Comparison of ENCODE assay signal across 15 cellular contexts in the genomic region with DNA sequence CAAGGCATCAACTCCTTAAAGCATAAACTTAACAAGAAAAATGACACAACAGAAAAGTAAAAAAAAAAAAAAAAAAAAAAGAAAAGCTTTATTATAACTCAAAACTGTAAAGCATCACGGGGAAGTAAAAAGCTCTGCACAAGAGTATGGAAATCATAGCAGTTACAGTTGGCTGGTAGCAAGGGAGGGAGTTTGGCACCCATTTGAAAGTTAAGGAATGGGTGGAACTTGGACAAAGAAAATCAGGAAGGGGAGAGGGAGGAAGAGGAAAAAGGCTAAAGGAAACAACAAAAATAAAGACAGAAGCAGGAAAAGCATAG. TPM values are rescaled to one million over a fixed set of nuclear protein-coding genes. Genes with fewer than 3 reads are reported as not detected.
DNase-seq lines count a peak whose midpoint lies in the region; ATAC-seq and TF ChIP-seq lines count a peak whose summit lies in the region.
"Had no signal": no experiment of that assay in that cellular context is flagged by ENCODE, and none has a peak within 500 bp of the region (broad histone marks: within the 10 kb centered on the region; RNA-seq: fewer than 3 reads in every experiment).

No MANE protein-coding gene starts in this region.

- H4K20me1 ChIP-seq in mammary epithelial cell (ENCODE audit: insufficient read depth, low read length) = peaks cover 7% of the 10 kb centered on the region

- no peak overlapping the region for H3K4me3 ChIP-seq in mammary epithelial cell (replicated peaks in 1 of 3; ENCODE audit: insufficient read depth in 1 of 3, low read depth in 2 of 3, low read length in 3 of 3)
- H3K4me3 ChIP-seq in stomach = no peak overlapping the region
- H3K4me3 ChIP-seq: SJCRH30 had no signal

- H3K4me1 ChIP-seq in mammary epithelial cell (ENCODE audit: insufficient read depth, low read length) (peaks cover 55% of the 10 kb centered on the region), stomach (peaks cover 23 to 100% (median 73%) of the 10 kb centered on the region in 4 donors)

- H3K36me3 Mint-ChIP-seq in MCF 10A (ENCODE audit: insufficient read depth, unreplicated experiment) = peaks cover 12% of the 10 kb centered on the region
- peaks cover 5% of the 10 kb centered on the region for H3K36me3 Mint-ChIP-seq in IgD-negative memory B cell

- POLR2A ChIA-PET in MCF 10A (lab: Yijun Ruan, JAX) = interaction anchor here (1.2 kb wide), 1 partner anchor 9 kb away, joined by 3 read pairs; no protein-coding TSS in a partner anchor

- no peak for ATAC-seq in HG03135 (IDR thresholded peaks at IDR 0.05; ENCODE audit: unreplicated experiment)
- ATAC-seq in GM18868 (IDR thresholded peaks at IDR 0.05; ENCODE audit: unreplicated experiment) = no peak
- ATAC-seq: left colon had no signal

- DNase-seq in mammary epithelial cell = no peak
- no peak for DNase-seq in MCF 10A (ENCODE audit: unreplicated experiment)
- no peak for DNase-seq in epithelial cell of prostate (ENCODE audit: low read depth, low spot score)
- no peak for DNase-seq in stomach
- DNase-seq in stimulated activated CD4-positive, alpha-beta T cell treated with anti-CD3 and anti-CD28 coated beads, Interleukin-4, amount 100 ng/mL, for 4 hours = no peak
- DNase-seq: activated CD4-positive, alpha-beta T cell treated with anti-CD3 and anti-CD28 coated beads, Interleukin-2, amount 50 U/mL, for 4 hours; activated effector memory CD4-positive, alpha-beta T cell treated with Interleukin-2 at 50 U/mL for 16 hours; left colon; NCI-H1436; SJCRH30 had no signal

- TF ChIP-seq POLR2A in stomach (IDR thresholded peaks at IDR 0.05) = no peak

- no peaks in the 10 kb centered on the region for H3K27me3 ChIP-seq in mammary epithelial cell (ENCODE audit: insufficient read depth, low read length)
- H3K27me3 ChIP-seq in stomach = no peaks in the 10 kb centered on the region
- H3K27me3 ChIP-seq: SJCRH30 had no signal

- no peak overlapping the region for H2AFZ ChIP-seq in mammary epithelial cell (ENCODE audit: low read depth, low read length)

- BruUV-seq in mammary epithelial cell (replicated peaks; lab: Mats Ljungman, UMichigan) (no TSS peak), MCF 10A (replicated peaks; lab: Mats Ljungman, UMichigan) (no TSS peak)

- TF ChIP-seq CTCF in mammary epithelial cell (conservative IDR thresholded peaks at IDR 0.05 in 1 of 2, IDR thresholded peaks at IDR 0.05 in 1 of 2; ENCODE audit: extremely low read depth in 1 of 2, insufficient read depth in 1 of 2, low read depth in 1 of 2, low read length in 2 of 2) = no peak
- TF ChIP-seq CTCF in MCF 10A (IDR thresholded peaks at IDR 0.05; ENCODE audit: unreplicated experiment) = no peak
- TF ChIP-seq CTCF in stomach (IDR thresholded peaks at IDR 0.05) = no peak

- no peak overlapping the region for H3K4me3 Mint-ChIP-seq in MCF 10A (ENCODE audit: unreplicated experiment)
- peak overlapping the region in 1 of 4 donors; percentile 4 for H3K4me3 Mint-ChIP-seq in IgD-negative memory B cell

- no peaks in the 10 kb centered on the region for H3K9me3 ChIP-seq in mammary epithelial cell (replicated peaks; ENCODE audit: insufficient read depth, low read length)
- no peaks in the 10 kb centered on the region for H3K9me3 ChIP-seq in stomach
- H3K9me3 ChIP-seq: SJCRH30 had no signal

- TF ChIP-seq EP300 in stomach (IDR thresholded peaks at IDR 0.05) = no peak

- peaks cover 66% of the 10 kb centered on the region for H3K4me1 Mint-ChIP-seq in MCF 10A (ENCODE audit: insufficient read depth, unreplicated experiment)
- peaks cover 67 to 68% (median 67%) of the 10 kb centered on the region in 3 donors for H3K4me1 Mint-ChIP-seq in IgD-negative memory B cell

- CTCF ChIA-PET in mammary epithelial cell (lab: Charles Lee; ENCODE audit: low non-redundant PET) = no interaction called here
- CTCF ChIA-PET in MCF 10A (lab: Yijun Ruan, JAX) = interaction anchor here (0.6 to 0.7 kb wide), 2 partner anchors 57 to 113 kb away, joined by 4 to 5 read pairs; no protein-coding TSS in a partner anchor

- intact Hi-C loops in mammary epithelial cell (cut with micrococcal nuclease) = no loop called here
- intact Hi-C loops in MCF 10A (cut with micrococcal nuclease) = no loop called here
- intact Hi-C loops in stomach (cut with DNase I; ENCODE audit: low total_unique reads) = no loop called here

- H3K27me3 Mint-ChIP-seq in MCF 10A (ENCODE audit: insufficient read depth, unreplicated experiment) (no peaks in the 10 kb centered on the region), IgD-negative memory B cell (no peaks in the 10 kb centered on the region)
- H3K27me3 Mint-ChIP-seq: progenitor cell of endocrine pancreas; stimulated activated naive CD8-positive, alpha-beta T cell treated with anti-CD3 and anti-CD28 coated beads, Interleukin-15, amount 100 ng/mL, for 72 hours had no signal

- H3K9me3 Mint-ChIP-seq in MCF 10A (ENCODE audit: unreplicated experiment) (no peaks in the 10 kb centered on the region), IgD-negative memory B cell (no peaks in the 10 kb centered on the region)
- H3K9me3 Mint-ChIP-seq: stimulated activated naive CD8-positive, alpha-beta T cell treated with anti-CD3 and anti-CD28 coated beads, Interleukin-15, amount 100 ng/mL, for 72 hours had no signal

- H3K36me3 ChIP-seq in mammary epithelial cell (ENCODE audit: insufficient read depth, low read length) (peaks cover 9% of the 10 kb centered on the region), stomach (no peaks in the 10 kb centered on the region)
- H3K36me3 ChIP-seq: SJCRH30 had no signal

- H3K27ac Mint-ChIP-seq in MCF 10A (ENCODE audit: low read depth, unreplicated experiment) (no peak overlapping the region), IgD-negative memory B cell (peak overlapping the region in 2 of 3 donors; percentile 10 to 16)
- H3K27ac Mint-ChIP-seq: progenitor cell of endocrine pancreas; stimulated activated naive CD8-positive, alpha-beta T cell treated with anti-CD3 and anti-CD28 coated beads, Interleukin-15, amount 100 ng/mL, for 72 hours had no signal

- H3K4me2 ChIP-seq in mammary epithelial cell (ENCODE audit: insufficient read depth, low read depth, low read length) = peak overlapping the region; percentile 10

- H3K79me2 ChIP-seq in mammary epithelial cell (ENCODE audit: insufficient read depth, low read length) = peaks cover 100% of the 10 kb centered on the region

- in situ Hi-C loops in mammary epithelial cell (cut with MboI; ENCODE audit: low sequenced_read_pairs in 2 of 2) = loop anchor here (25.0 kb wide), 1 partner anchor 305 kb away; no protein-coding TSS in a partner anchor

- H3K27ac ChIP-seq in mammary epithelial cell (ENCODE audit: insufficient read depth, low read depth, low read length) (no peak overlapping the region), epithelial cell of prostate (peak overlapping the region; percentile 1), stomach (peak overlapping the region in 3 of 5 donors; percentile 23 to 49 (median 47))
- H3K27ac ChIP-seq: SJCRH30 had no signal

- 100% methylated on average over 1 of the region's 1 CpG for WGBS in mammary epithelial cell (ENCODE audit: low coverage, missing lambda C conversion rate)
- 63 to 90% (median 83%) methylated on average over 1 of the region's 1 CpG for WGBS in stomach, 5 donors

- dilution Hi-C loops in mammary epithelial cell (cut with HindIII; ENCODE audit: low sequenced_read_pairs) = no loop called here

- no peak overlapping the region for H3K9ac ChIP-seq in mammary epithelial cell (ENCODE audit: insufficient read depth, low read length)

RNA-seq across cellular contexts. Expression of a gene that starts 8.6 kb away (rescaled TPM):
- total RNA-seq in mammary epithelial cell (10 to 100 TPM; 41.3 to 81.5 TPM), MCF 10A (2022) (40.1 and 51.8 TPM in 2 replicates), stomach (10 to 100 TPM in 3 of 5 donors, 1 to 10 TPM in 2; 5.2 to 33.0 (median 13.8) TPM)
- polyA plus RNA-seq in mammary epithelial cell (32.7 TPM), IgD-negative memory B cell (17.9 TPM), stomach (1 to 10 TPM; 2.7 to 4.7 (median 3.1) TPM)
- 90.2 TPM for polyA minus RNA-seq in mammary epithelial cell
